8 cellular contexts compared by ENCODE assay signal in genomic region chr1:38817958-38818705, GRCh38. TPM values are rescaled to one million over a fixed set of nuclear protein-coding genes. Genes with fewer than 3 reads are reported as not detected.
DNase-seq lines count a peak whose midpoint lies in the region; ATAC-seq, FAIRE-seq and TF ChIP-seq lines count a peak whose summit lies in the region.

No MANE protein-coding gene starts in this region.

- CTCF ChIA-PET in HepG2 (lab: Yijun Ruan, JAX; ENCODE audit: low intra/inter-chr PET ratio, low total read pairs), result interaction anchor here (1.2 to 1.4 kb wide), 2 partner anchors 210 to 781 kb away, joined by 3 to 5 read pairs; no protein-coding TSS in a partner anchor

- H3K27me3 ChIP-seq in bronchial epithelial cell (ENCODE audit: control insufficient read depth, insufficient read depth, low read length), result peaks cover 25% of the 10 kb centered on the region
- H3K27me3 ChIP-seq in HepG2 (ENCODE audit: control insufficient read depth in 1 of 2, insufficient read depth in 2 of 2, low read length in 2 of 2), result peaks cover 2 to 67% of the 10 kb centered on the region in 2 experiments
- no peaks in the 10 kb centered on the region for H3K27me3 ChIP-seq in Karpas-422 (ENCODE audit: low read length)

- peak overlapping the region; percentile 12 for H3K4me3 ChIP-seq in bronchial epithelial cell (ENCODE audit: low read depth, low read length)
- H3K4me3 ChIP-seq in HepG2 (replicated peaks in 1 of 3; ENCODE audit: insufficient read depth in 1 of 3, low read depth in 2 of 3, low read length in 3 of 3), result peak overlapping the region; percentile 19 to 64 (median 24); a peak in 5 of 6 replicates
- no peak overlapping the region for H3K4me3 ChIP-seq in Karpas-422 (ENCODE audit: low read length)

- peak; percentile 86 for DNase-seq in NCI-H2107 (lab: John Stamatoyannopoulos, UW)
- DNase-seq in NCI-H2107 treated with DMSO at 0.1 percent for 48 hours (lab: John Stamatoyannopoulos, UW; ENCODE audit: unreplicated experiment), result no peak
- peak; percentile 37 for DNase-seq in T-helper 9 cell
- DNase-seq in bronchial epithelial cell (ENCODE audit: low read depth), result no peak
- DNase-seq in HepG2 (ENCODE audit: low spot score), result no peak
- peak; percentile 14 to 16 for DNase-seq in stimulated activated CD8-positive, alpha-beta memory T cell treated with anti-CD3 and anti-CD28 coated beads, Interleukin-2, amount 100 ng/mL, for 1 hour (ENCODE audit: low read depth in 2 of 2)
- no peak for DNase-seq in NCI-H187 treated with DMSO at 0.1 percent for 48 hours (lab: John Stamatoyannopoulos, UW)
- DNase-seq in Karpas-422, result no peak

- no peaks in the 10 kb centered on the region for H3K36me3 ChIP-seq in bronchial epithelial cell (ENCODE audit: control insufficient read depth, insufficient read depth, low read length)
- H3K36me3 ChIP-seq in HepG2 (replicated peaks in 1 of 2; ENCODE audit: control insufficient read depth in 1 of 2, insufficient read depth in 2 of 2, low read length in 2 of 2), result no peaks in the 10 kb centered on the region
- no peaks in the 10 kb centered on the region for H3K36me3 ChIP-seq in Karpas-422 (ENCODE audit: insufficient read depth, low read length)

- POLR2A ChIA-PET in HepG2 (lab: Yijun Ruan, JAX), result no interaction called here

- H3K79me2 ChIP-seq in HepG2 (ENCODE audit: insufficient read depth, low read length) (no peaks in the 10 kb centered on the region), Karpas-422 (ENCODE audit: low read length) (no peaks in the 10 kb centered on the region)

- peak; percentile 88 for ATAC-seq in HepG2

- intact Hi-C loops in HepG2 (cut with micrococcal nuclease; ENCODE audit: unreplicated experiment), result loop anchor here (10.0 kb wide), 1 partner anchor 573 kb away; no protein-coding TSS in a partner anchor

- H2AFZ ChIP-seq in HepG2 (ENCODE audit: low read length) (no peak overlapping the region), Karpas-422 (ENCODE audit: low read length) (no peak overlapping the region)

- H4K20me1 ChIP-seq in HepG2 (ENCODE audit: insufficient read depth, low read length) (no peaks in the 10 kb centered on the region), Karpas-422 (ENCODE audit: insufficient read depth, low read depth, low read length) (no peaks in the 10 kb centered on the region)

- H3K9me3 ChIP-seq in HepG2 (ENCODE audit: low read length), result no peaks in the 10 kb centered on the region
- H3K9me3 ChIP-seq in Karpas-422 (ENCODE audit: low read length), result no peaks in the 10 kb centered on the region

- H3K27ac ChIP-seq in HepG2 (ENCODE audit: extremely low read length, insufficient read depth, low read length) (no peak overlapping the region), Karpas-422 (ENCODE audit: low read length) (no peak overlapping the region)

- peaks cover 24% of the 10 kb centered on the region for H3K4me1 ChIP-seq in HepG2 (ENCODE audit: insufficient read depth, low read length)
- no peaks in the 10 kb centered on the region for H3K4me1 ChIP-seq in Karpas-422 (ENCODE audit: low read length)

- no TSS peak for BruUV-seq in HepG2 (replicated peaks; lab: Mats Ljungman, UMichigan)

- TF ChIP-seq RAD21 in HepG2 (CRISPR knock-in tag; IDR thresholded peaks at IDR 0.05), result peak; percentile 85

- no peak for TF ChIP-seq POLR2A in HepG2 (IDR thresholded peaks at IDR 0.05; ENCODE audit: insufficient read depth in 1 of 2, low read depth in 2 of 2, low read length in 2 of 2)

- 48% methylated on average over 24 of the region's 79 CpGs for WGBS in HepG2 (ENCODE audit: low lambda C conversion rate)

- FAIRE-seq in bronchial epithelial cell (lab: Jason Lieb, UNC), result no peak
- no peak for FAIRE-seq in HepG2 (lab: Jason Lieb, UNC)

- no peaks in the 10 kb centered on the region for H3K9me2 ChIP-seq in Karpas-422 (replicated peaks; ENCODE audit: insufficient read depth, low read length)

- H3K9ac ChIP-seq in HepG2 (ENCODE audit: insufficient read depth, low read depth, low read length) (peak overlapping the region; percentile 14; the same call in 1 of the 2 replicates), Karpas-422 (ENCODE audit: low read length) (no peak overlapping the region)

- in situ Hi-C loops in HepG2 (cut with HindIII; ENCODE audit: extremely low pct_ligation_motif_present, low pct_unique_long_range_greater_than_20kb), result loop anchor here (5.0 kb wide), 2 partner anchors 211 to 776 kb away; no protein-coding TSS in a partner anchor

- peak overlapping the region; percentile 82 for H3K4me2 ChIP-seq in HepG2 (ENCODE audit: low read depth, low read length)
- H3K4me2 ChIP-seq in Karpas-422 (ENCODE audit: low read depth, low read length, poor library complexity, severe bottlenecking), result no peak overlapping the region

- TF ChIP-seq EP300 in HepG2 (IDR thresholded peaks at IDR 0.05; ENCODE audit: low read depth in 2 of 2, low read length in 2 of 2) (no peak), HepG2 (CRISPR knock-in tag; IDR thresholded peaks at IDR 0.05; ENCODE audit: borderline replicate concordance) (no peak)

- TF ChIP-seq CTCF in bronchial epithelial cell (IDR thresholded peaks at IDR 0.05; ENCODE audit: insufficient read depth, low read length, severe bottlenecking) (peak; percentile 67), HepG2 (CRISPR knock-in tag; IDR thresholded peaks at IDR 0.05) (peak; percentile 71)

TF ChIP-seq in HepG2, 621 proteins besides CTCF, POLR2A, EP300 and RAD21 (continues in another document):
- 0 out of 2 replicates have a peak, but pooled peaks have one; percentile 30 for TF ChIP-seq GTF3A (CRISPR knock-in tag; conservative IDR thresholded peaks at IDR 0.05)
- no peak for TF ChIP-seq GZF1 (CRISPR knock-in tag; IDR thresholded peaks at IDR 0.05)
- TF ChIP-seq GABPB1 (CRISPR knock-in tag; IDR thresholded peaks at IDR 0.05), result no peak
- TF ChIP-seq STAG1 (CRISPR knock-in tag; IDR thresholded peaks at IDR 0.05), result peak; percentile 69

RNA-seq across cellular contexts. Expression of gene RRAGC, which starts 41.4 kb away (rescaled TPM):
- 21.0 and 23.4 TPM in 2 replicates for total RNA-seq in bronchial epithelial cell
- total RNA-seq in HepG2 (2016; rRNA removed; fragmentation: Illumina TruSeq; extraction: Trizol), result 7.6 and 15.4 TPM in 2 replicates
- 1.3 and 1.9 TPM in 2 replicates for total RNA-seq in HepG2 (2016; cell fraction: cytosol; rRNA removed; fragmentation: Illumina TruSeq; extraction: Trizol; ENCODE audit: low read depth)
- 7.2 and 15.3 TPM in 2 replicates for total RNA-seq in HepG2 (2016; cell fraction: insoluble cytoplasmic fraction; rRNA removed; fragmentation: Illumina TruSeq; extraction: Trizol)
- total RNA-seq in HepG2 (2016; cell fraction: membrane; rRNA removed; fragmentation: Illumina TruSeq; extraction: Trizol), result 9.7 and 10.7 TPM in 2 replicates
- total RNA-seq in HepG2 (2016; cell fraction: nucleus; rRNA removed; fragmentation: Illumina TruSeq; extraction: Trizol), result 9.1 and 9.3 TPM in 2 replicates
- polyA plus RNA-seq in HepG2 (2011; rRNA removed), result 6.4 and 8.0 TPM in 2 replicates
- polyA plus RNA-seq in HepG2 (2011; cell fraction: cytosol; rRNA removed), result 3.0 and 5.7 TPM in 2 replicates
- polyA plus RNA-seq in HepG2 (2011; cell fraction: nucleus; rRNA removed), result 1.9 and 3.1 TPM in 2 replicates
- 9.8 TPM in 2 replicates for polyA plus RNA-seq in HepG2 (2012)
- 2.5 and 2.7 TPM in 2 replicates for polyA plus RNA-seq in HepG2 (2016; cell fraction: cytosol; fragmentation: Illumina TruSeq; extraction: Trizol; ENCODE audit: low read depth)
- polyA plus RNA-seq in HepG2 (2016; cell fraction: insoluble cytoplasmic fraction; fragmentation: Illumina TruSeq; extraction: Trizol; ENCODE audit: low read depth), result 19.5 and 20.8 TPM in 2 replicates
- 8.9 and 9.1 TPM in 2 replicates for polyA plus RNA-seq in HepG2 (2016; cell fraction: membrane; fragmentation: Illumina TruSeq; extraction: Trizol; ENCODE audit: low read depth)
- 14.3 and 14.5 TPM in 2 replicates for polyA plus RNA-seq in HepG2 (2016; cell fraction: nucleus; fragmentation: Illumina TruSeq; extraction: Trizol; ENCODE audit: insufficient read depth, low read depth)
- polyA minus RNA-seq in HepG2 (2011; rRNA and poly(A)+ RNA removed; ENCODE audit: low replicate concordance), result 2.3 and 4.8 TPM in 2 replicates
- polyA minus RNA-seq in HepG2 (2011; cell fraction: cytosol; rRNA and poly(A)+ RNA removed), result 3.9 and 4.6 TPM in 2 replicates
- polyA minus RNA-seq in HepG2 (2011; cell fraction: nucleus; rRNA and poly(A)+ RNA removed), result 6.1 and 7.0 TPM in 2 replicates
- 11.3 and 18.3 TPM in 2 replicates for total RNA-seq in Karpas-422 (2014; rRNA removed; shearing (Covaris generic); ENCODE audit: low replicate concordance)

RNA-seq across cellular contexts. Expression of gene MYCBP, which starts 55.0 kb away (rescaled TPM):
- total RNA-seq in bronchial epithelial cell, result 11.6 and 15.8 TPM in 2 replicates
- total RNA-seq in HepG2 (2016; rRNA removed; fragmentation: Illumina TruSeq; extraction: Trizol), result 30.4 and 48.0 TPM in 2 replicates
- total RNA-seq in HepG2 (2016; cell fraction: cytosol; rRNA removed; fragmentation: Illumina TruSeq; extraction: Trizol; ENCODE audit: low read depth), result 10.0 and 12.2 TPM in 2 replicates
- total RNA-seq in HepG2 (2016; cell fraction: insoluble cytoplasmic fraction; rRNA removed; fragmentation: Illumina TruSeq; extraction: Trizol), result 33.3 and 50.7 TPM in 2 replicates
- 22.0 and 23.3 TPM in 2 replicates for total RNA-seq in HepG2 (2016; cell fraction: membrane; rRNA removed; fragmentation: Illumina TruSeq; extraction: Trizol)
- 10.0 and 11.9 TPM in 2 replicates for total RNA-seq in HepG2 (2016; cell fraction: nucleus; rRNA removed; fragmentation: Illumina TruSeq; extraction: Trizol)
- 7.3 and 11.4 TPM in 2 replicates for polyA plus RNA-seq in HepG2 (2011; rRNA removed)
- polyA plus RNA-seq in HepG2 (2011; cell fraction: cytosol; rRNA removed), result 5.2 and 7.3 TPM in 2 replicates
- 3.1 TPM in 2 replicates for polyA plus RNA-seq in HepG2 (2011; cell fraction: nucleus; rRNA removed)
- polyA plus RNA-seq in HepG2 (2012), result 8.4 and 13.0 TPM in 2 replicates
- 9.9 and 14.2 TPM in 2 replicates for polyA plus RNA-seq in HepG2 (2016; cell fraction: cytosol; fragmentation: Illumina TruSeq; extraction: Trizol; ENCODE audit: low read depth)
- polyA plus RNA-seq in HepG2 (2016; cell fraction: insoluble cytoplasmic fraction; fragmentation: Illumina TruSeq; extraction: Trizol; ENCODE audit: low read depth), result 42.9 and 47.5 TPM in 2 replicates
- polyA plus RNA-seq in HepG2 (2016; cell fraction: membrane; fragmentation: Illumina TruSeq; extraction: Trizol; ENCODE audit: low read depth), result 16.2 and 19.1 TPM in 2 replicates
- polyA plus RNA-seq in HepG2 (2016; cell fraction: nucleus; fragmentation: Illumina TruSeq; extraction: Trizol; ENCODE audit: insufficient read depth, low read depth), result 19.6 and 22.1 TPM in 2 replicates
- 6.1 and 15.7 TPM in 2 replicates for polyA minus RNA-seq in HepG2 (2011; rRNA and poly(A)+ RNA removed; ENCODE audit: low replicate concordance)
- 3.9 and 4.5 TPM in 2 replicates for polyA minus RNA-seq in HepG2 (2011; cell fraction: cytosol; rRNA and poly(A)+ RNA removed)
- polyA minus RNA-seq in HepG2 (2011; cell fraction: nucleus; rRNA and poly(A)+ RNA removed), result 2.8 and 3.1 TPM in 2 replicates
- 9.2 and 25.1 TPM in 2 replicates for total RNA-seq in Karpas-422 (2014; rRNA removed; shearing (Covaris generic); ENCODE audit: low replicate concordance)

Comparison
In these comparisons a context has a peak if more than half of its experiments do, and no peak if none do; other contexts are left out.
1. DNase-seq: peak in NCI-H2107 (single experiment), T-helper 9 cell (single experiment) and stimulated activated CD8-positive, alpha-beta memory T cell treated with anti-CD3 and anti-CD28 coated beads, Interleukin-2, amount 100 ng/mL, for 1 hour (2 of 2); none in NCI-H2107 treated with DMSO at 0.1 percent for 48 hours (single experiment), bronchial epithelial cell (single experiment), HepG2 (single experiment), NCI-H187 treated with DMSO at 0.1 percent for 48 hours (single experiment) and Karpas-422 (single experiment).